Comparison of ENCODE assay signal across 13 cellular contexts in the genomic region with DNA sequence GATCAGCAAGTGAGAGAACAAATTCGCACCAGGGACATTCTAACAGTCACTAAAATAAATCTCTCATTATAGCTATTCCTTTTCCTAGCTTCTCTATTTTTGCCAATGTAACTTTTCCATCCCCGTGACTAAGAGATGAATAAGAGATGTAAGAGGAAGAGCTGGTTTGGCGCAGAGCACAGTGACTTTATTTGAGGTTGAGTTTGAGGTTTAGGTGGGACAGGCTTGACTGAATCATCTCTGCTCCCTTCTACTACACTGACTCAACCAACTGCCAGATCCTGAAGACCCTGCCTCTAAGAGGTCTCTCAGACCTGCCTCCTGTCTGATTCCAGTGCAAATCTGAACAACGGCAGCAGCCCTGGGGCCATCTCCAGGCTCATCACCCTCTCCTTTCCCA. TPM values are rescaled to one million over a fixed set of nuclear protein-coding genes. Genes with fewer than 3 reads are reported as not detected.
DNase-seq lines count a peak whose midpoint lies in the region; ATAC-seq and TF ChIP-seq lines count a peak whose summit lies in the region.
"Had no signal": no experiment of that assay in that cellular context is flagged by ENCODE, and none has a peak within 500 bp of the region (broad histone marks: within the 10 kb centered on the region; RNA-seq: fewer than 3 reads in every experiment).

No MANE protein-coding gene starts in this region.

- no peak for TF ChIP-seq CTCF in AG09309 (IDR thresholded peaks at IDR 0.05; ENCODE audit: control insufficient read depth, insufficient read depth, low read depth, low read length, missing control alignments)
- TF ChIP-seq CTCF in HCT116 (IDR thresholded peaks at IDR 0.05 in 2 of 3, conservative IDR thresholded peaks at IDR 0.05 in 1 of 3; ENCODE audit: borderline replicate concordance in 1 of 3, insufficient read depth in 1 of 3, low read depth in 2 of 3, low read length in 2 of 3) = no peak
- TF ChIP-seq CTCF in SK-N-SH (IDR thresholded peaks at IDR 0.05) = no peak
- no peak for TF ChIP-seq CTCF in Peyer's patch (IDR thresholded peaks at IDR 0.05)

- no peaks in the 10 kb centered on the region for H3K79me2 ChIP-seq in HCT116 (ENCODE audit: insufficient read depth, low read length)
- no peaks in the 10 kb centered on the region for H3K79me2 ChIP-seq in SK-N-SH (ENCODE audit: insufficient read depth)

- no peaks in the 10 kb centered on the region for H3K36me3 ChIP-seq in HCT116 (ENCODE audit: control insufficient read depth in 1 of 2, insufficient read depth in 2 of 2, low read length in 2 of 2)
- no peaks in the 10 kb centered on the region for H3K36me3 ChIP-seq in SK-N-SH (replicated peaks in 1 of 2; ENCODE audit: control insufficient read depth in 1 of 2, insufficient read depth in 2 of 2, low read length in 1 of 2)
- no peaks in the 10 kb centered on the region for H3K36me3 ChIP-seq in Peyer's patch
- H3K36me3 ChIP-seq: left ventricle myocardium inferior, right atrium auricular region had no signal

- RAD21 ChIA-PET in HCT116 (lab: Charles Lee; ENCODE audit: low non-redundant PET in 1 of 2, low total read pairs in 2 of 2, uncharacterized antibody in 2 of 2, unreplicated experiment in 2 of 2) = no interaction called here

- intact Hi-C loops in HCT116 (cut with micrococcal nuclease) = no loop called here

- H3F3A ChIP-seq in SK-N-SH (replicated peaks; ENCODE audit: insufficient read depth) = peaks cover 29% of the 10 kb centered on the region

- CTCF ChIA-PET in HCT116 (lab: Charles Lee) = no interaction called here
- CTCF ChIA-PET in SK-N-SH (lab: Yijun Ruan, JAX) = no interaction called here

- ATAC-seq in HCT116 = no peak
- ATAC-seq: WTC11 had no signal

- H3K4me3 ChIP-seq in AG09309 (ENCODE audit: control insufficient read depth, low read depth, low read length) (no peak overlapping the region), HCT116 (replicated peaks in 1 of 2; ENCODE audit: low read depth in 1 of 2, low read length in 2 of 2) (no peak overlapping the region), SK-N-SH (ENCODE audit: low read depth in 2 of 2, low read length in 1 of 2) (no peak overlapping the region), Peyer's patch (no peak overlapping the region)
- H3K4me3 ChIP-seq: left ventricle myocardium inferior, right atrium auricular region had no signal

- TF ChIP-seq RAD21 in HCT116 (IDR thresholded peaks at IDR 0.05; ENCODE audit: low read depth) (no peak), SK-N-SH (IDR thresholded peaks at IDR 0.05; ENCODE audit: low read length) (no peak)

- no peaks in the 10 kb centered on the region for H3K9me2 ChIP-seq in HCT116 (ENCODE audit: insufficient read depth)
- H3K9me2 ChIP-seq in SK-N-SH = no peaks in the 10 kb centered on the region

- peak; percentile 69 for DNase-seq in AG09309 (ENCODE audit: low read depth)
- no peak for DNase-seq in HCT116 (ENCODE audit: low read depth, low spot score)
- no peak for DNase-seq in SK-N-SH
- DNase-seq in glomerular visceral epithelial cell (ENCODE audit: extremely low spot score) = peak; percentile 82
- DNase-seq in HuH-7.5 (ENCODE audit: low spot score) = no peak
- DNase-seq in DMS153 (lab: John Stamatoyannopoulos, UW) = no peak
- no peak for DNase-seq in Peyer's patch
- DNase-seq in NCI-H2171 (lab: John Stamatoyannopoulos, UW) = no peak
- DNase-seq: left ventricle myocardium inferior, NCI-H774 had no signal

- H4K20me1 ChIP-seq in HCT116 (ENCODE audit: insufficient read depth) = no peaks in the 10 kb centered on the region
- H4K20me1 ChIP-seq in SK-N-SH (ENCODE audit: insufficient read depth) = no peaks in the 10 kb centered on the region

- no peaks in the 10 kb centered on the region for H3K9me3 ChIP-seq in HCT116 (ENCODE audit: control insufficient read depth in 1 of 2, insufficient read depth in 1 of 2, low read depth in 1 of 2, low read length in 2 of 2)
- no peaks in the 10 kb centered on the region for H3K9me3 ChIP-seq in SK-N-SH
- H3K9me3 ChIP-seq in Peyer's patch = peaks cover 0 to 2% (median 0%) of the 10 kb centered on the region in 4 donors

- no peaks in the 10 kb centered on the region for H3K27me3 ChIP-seq in HCT116 (ENCODE audit: insufficient read depth, low read length)
- H3K27me3 ChIP-seq in SK-N-SH (ENCODE audit: insufficient read depth) = no peaks in the 10 kb centered on the region
- no peaks in the 10 kb centered on the region for H3K27me3 ChIP-seq in Peyer's patch
- H3K27me3 ChIP-seq: right atrium auricular region had no signal

- POLR2A ChIA-PET in HCT116 (lab: Charles Lee) (no interaction called here), SK-N-SH (lab: Yijun Ruan, JAX) (no interaction called here)

- TF ChIP-seq POLR2A in HCT116 (IDR thresholded peaks at IDR 0.05; ENCODE audit: borderline replicate concordance, extremely low read depth, insufficient read depth, insufficient read length) (no peak), Peyer's patch (IDR thresholded peaks at IDR 0.05) (no peak)

- 16% methylated on average over 4 of the region's 4 CpGs for WGBS in SK-N-SH (ENCODE audit: low lambda C conversion rate)

- H3K4me2 ChIP-seq in HCT116 (ENCODE audit: low read length) = no peak overlapping the region
- peak overlapping the region; percentile 31 for H3K4me2 ChIP-seq in SK-N-SH

- no peak overlapping the region for H3K27ac ChIP-seq in HCT116 (ENCODE audit: low read depth, low read length)
- H3K27ac ChIP-seq in SK-N-SH (ENCODE audit: low read depth in 2 of 2, low read length in 1 of 2) = peak overlapping the region in 1 of 2 experiments; percentile 83; a peak in 2 of 4 replicates
- H3K27ac ChIP-seq in Peyer's patch = no peak overlapping the region
- H3K27ac ChIP-seq: left ventricle myocardium inferior, right atrium auricular region had no signal

- no TSS peak for BruUV-seq in HCT116 (replicated peaks; lab: Mats Ljungman, UMichigan)

- peak in 1 of 2 experiments; percentile 95; a peak in 2 of 4 replicates for TF ChIP-seq EP300 in SK-N-SH (IDR thresholded peaks at IDR 0.05; ENCODE audit: borderline replicate concordance in 1 of 2, low read depth in 1 of 2, low read length in 1 of 2)

- H2AFZ ChIP-seq in HCT116 (ENCODE audit: low read depth, low read length, poor library complexity, severe bottlenecking) (no peak overlapping the region), SK-N-SH (ENCODE audit: low read depth) (no peak overlapping the region)

- H3K4me1 ChIP-seq in HCT116 (ENCODE audit: control insufficient read depth in 1 of 2, insufficient read depth in 2 of 2, low read length in 2 of 2) (no peaks in the 10 kb centered on the region; a peak in 2 of 4 replicates), SK-N-SH (ENCODE audit: control insufficient read depth in 1 of 2, insufficient read depth in 2 of 2, low read depth in 1 of 2, low read length in 1 of 2) (0 out of 4 replicates have a peak, but pooled peaks cover 0 to 9% of the 10 kb centered on the region in 2 experiments), Peyer's patch (no peaks in the 10 kb centered on the region)
- H3K4me1 ChIP-seq: left ventricle myocardium inferior, right atrium auricular region had no signal

- H3K9ac ChIP-seq in HCT116 (ENCODE audit: low read length) (no peak overlapping the region), SK-N-SH (peak overlapping the region; percentile 33; the same call in 1 of the 2 replicates)

TF ChIP-seq in HCT116, 20 proteins besides CTCF, POLR2A, EP300 and RAD21:
- TF ChIP-seq ZFX (IDR thresholded peaks at IDR 0.05) (no peak), FOSL1 (IDR thresholded peaks at IDR 0.05; ENCODE audit: low read depth) (0 out of 2 replicates have a peak, but pooled peaks have one; percentile 10), SP1 (IDR thresholded peaks at IDR 0.05; ENCODE audit: low read depth) (no peak), SRF (IDR thresholded peaks at IDR 0.05; ENCODE audit: low read depth) (no peak)

TF ChIP-seq in SK-N-SH, 30 proteins besides CTCF, POLR2A, EP300 and RAD21 (continues in another document):
- TF ChIP-seq, protein P1, sequence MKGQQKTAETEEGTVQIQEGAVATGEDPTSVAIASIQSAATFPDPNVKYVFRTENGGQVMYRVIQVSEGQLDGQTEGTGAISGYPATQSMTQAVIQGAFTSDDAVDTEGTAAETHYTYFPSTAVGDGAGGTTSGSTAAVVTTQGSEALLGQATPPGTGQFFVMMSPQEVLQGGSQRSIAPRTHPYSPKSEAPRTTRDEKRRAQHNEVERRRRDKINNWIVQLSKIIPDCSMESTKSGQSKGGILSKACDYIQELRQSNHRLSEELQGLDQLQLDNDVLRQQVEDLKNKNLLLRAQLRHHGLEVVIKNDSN (IDR thresholded peaks at IDR 0.05; ENCODE audit: borderline replicate concordance, low read depth) = no peak
- TF ChIP-seq FOSL2 (IDR thresholded peaks at IDR 0.05; ENCODE audit: borderline replicate concordance, low read depth) (peak; percentile 94), NFIC (IDR thresholded peaks at IDR 0.05; ENCODE audit: borderline replicate concordance) (peak; percentile 89), MAX (IDR thresholded peaks at IDR 0.05; ENCODE audit: low read depth) (peak; percentile 57; the same call in 1 of the 2 replicates), FOXJ3 (CRISPR knock-in tag; IDR thresholded peaks at IDR 0.05) (no peak)

RNA-seq across cellular contexts. Expression of gene RFX8, which starts 28.0 kb away (rescaled TPM):
- not detected for total RNA-seq in HCT116 (2021; ENCODE audit: unreplicated experiment)
- not detected in 2 replicates for polyA plus RNA-seq in HCT116 (2012)
- polyA plus RNA-seq in SK-N-SH (2012; rRNA removed) = 0.07 and 0.11 TPM in 2 replicates
- polyA plus RNA-seq in SK-N-SH (2012; cell fraction: cytosol; rRNA removed) = 0.06 and 0.10 TPM in 2 replicates
- 0.32 and 1.1 TPM in 2 replicates for polyA plus RNA-seq in SK-N-SH (2012; cell fraction: nucleus; rRNA removed)
- total RNA-seq in Peyer's patch = not detected
- total RNA-seq: epithelial cell of proximal tubule, left ventricle myocardium inferior had no signal

RNA-seq across cellular contexts. Expression of gene CREG2, which starts 59.6 kb away (rescaled TPM):
- total RNA-seq in HCT116 (2021; ENCODE audit: unreplicated experiment) (0.12 TPM), Peyer's patch (under 1 TPM in 1 of 4 donors, not detected in 3; 0.40 TPM)
- 0.16 and 0.29 TPM in 2 replicates for polyA plus RNA-seq in HCT116 (2012)
- polyA plus RNA-seq in SK-N-SH (2012; rRNA removed) = 1.1 and 1.4 TPM in 2 replicates
- polyA plus RNA-seq in SK-N-SH (2012; cell fraction: cytosol; rRNA removed) = 0.75 and 0.93 TPM in 2 replicates
- polyA plus RNA-seq in SK-N-SH (2012; cell fraction: nucleus; rRNA removed) = 0.44 and 0.83 TPM in 2 replicates
- total RNA-seq: epithelial cell of proximal tubule, left ventricle myocardium inferior had no signal

Comparison
In these comparisons a context has a peak if more than half of its experiments do, and no peak if none do; other contexts are left out.
1. DNase-seq: peak in AG09309 (single experiment) and glomerular visceral epithelial cell (single experiment); none in HCT116 (single experiment), SK-N-SH (single experiment), HuH-7.5 (single experiment), DMS153 (single experiment), Peyer's patch (0 of 3) and NCI-H2171 (single experiment).